1 cellular context compared by ENCODE assay signal in genomic region chr16:19524356-19524865, GRCh38.
A peak's percentile ranks its signal among the peaks of the same experiment; 100 is the strongest.
TF ChIP-seq lines count a peak whose summit lies in the region.

No MANE protein-coding gene starts in this region.

TF ChIP-seq in K562, 482 proteins besides CTCF, POLR2A, EP300 and RAD21:
- TF ChIP-seq RBBP5 (IDR thresholded peaks at IDR 0.05; ENCODE audit: borderline replicate concordance, insufficient read depth, low read length, poor library complexity, severe bottlenecking) (peak; percentile 57), ZZZ3 (IDR thresholded peaks at IDR 0.05) (no peak), PKNOX1 (IDR thresholded peaks at IDR 0.05) (0 out of 2 replicates have a peak, but pooled peaks have one; percentile 10), ZNF133 (CRISPR knock-in tag; IDR thresholded peaks at IDR 0.05) (no peak), YY1 (IDR thresholded peaks at IDR 0.05; ENCODE audit: borderline replicate concordance in 1 of 3, control insufficient read depth in 1 of 3, extremely low read depth in 1 of 3, insufficient read depth in 3 of 3, insufficient read length in 1 of 3, insufficient replicate concordance in 2 of 3, low read depth in 1 of 3, low read length in 2 of 3) (peak in 1 of 3 experiments; percentile 78), ZNF12 (CRISPR knock-in tag; IDR thresholded peaks at IDR 0.05) (no peak), NCOA6 (IDR thresholded peaks at IDR 0.05) (no peak), SPI1 (IDR thresholded peaks at IDR 0.05; ENCODE audit: borderline replicate concordance, low read depth, low read length) (peak; percentile 69; the same call in 1 of the 2 replicates), WHSC1 (IDR thresholded peaks at IDR 0.05; ENCODE audit: low read length) (no peak), GTF2F1 (IDR thresholded peaks at IDR 0.05; ENCODE audit: low read depth, low read length) (no peak), NEUROD1 (IDR thresholded peaks at IDR 0.05; ENCODE audit: borderline replicate concordance, low read depth, low read length, partially characterized antibody) (no peak)
- TF ChIP-seq, protein P1, sequence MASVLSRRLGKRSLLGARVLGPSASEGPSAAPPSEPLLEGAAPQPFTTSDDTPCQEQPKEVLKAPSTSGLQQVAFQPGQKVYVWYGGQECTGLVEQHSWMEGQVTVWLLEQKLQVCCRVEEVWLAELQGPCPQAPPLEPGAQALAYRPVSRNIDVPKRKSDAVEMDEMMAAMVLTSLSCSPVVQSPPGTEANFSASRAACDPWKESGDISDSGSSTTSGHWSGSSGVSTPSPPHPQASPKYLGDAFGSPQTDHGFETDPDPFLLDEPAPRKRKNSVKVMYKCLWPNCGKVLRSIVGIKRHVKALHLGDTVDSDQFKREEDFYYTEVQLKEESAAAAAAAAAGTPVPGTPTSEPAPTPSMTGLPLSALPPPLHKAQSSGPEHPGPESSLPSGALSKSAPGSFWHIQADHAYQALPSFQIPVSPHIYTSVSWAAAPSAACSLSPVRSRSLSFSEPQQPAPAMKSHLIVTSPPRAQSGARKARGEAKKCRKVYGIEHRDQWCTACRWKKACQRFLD (CRISPR knock-in tag; IDR thresholded peaks at IDR 0.05), result 0 out of 2 replicates have a peak, but pooled peaks have one; percentile 11
TF ChIP-seq in K562: peak in this region for 5.
